Comparison of ENCODE assay signal across 8 cellular contexts in genomic region chr1:193406901-193407300, GRCh38.
A peak's percentile ranks its signal among the peaks of the same experiment; 100 is the strongest.
DNase-seq lines count a peak whose midpoint lies in the region; ATAC-seq and TF ChIP-seq lines count a peak whose summit lies in the region.

No MANE protein-coding gene starts in this region.

- peaks cover 12% of the 10 kb centered on the region for H3K36me3 Mint-ChIP-seq in activated naive CD8-positive, alpha-beta T cell treated with anti-CD3 and anti-CD28 coated beads, Interleukin-2, amount 10 ng/mL, durations not matched to agents 7 days and 5 days

- intact Hi-C loops in Right ventricle myocardium superior (cut with DNase I): loop anchor here (5.0 kb wide), 1 partner anchor 220 kb away; the partner anchor contains the start of gene B3GALT2
- intact Hi-C loops in Right ventricle myocardium inferior (cut with DNase I): loop anchor here (5.0 to 10.0 kb wide), 4 partner anchors 220 to 888 kb away; partner anchors contain the start of gene B3GALT2

- peaks cover 2% of the 10 kb centered on the region for H3K9me3 Mint-ChIP-seq in activated naive CD8-positive, alpha-beta T cell treated with anti-CD3 and anti-CD28 coated beads, Interleukin-2, amount 10 ng/mL, durations not matched to agents 7 days and 5 days
- H3K9me3 Mint-ChIP-seq in stimulated activated naive CD8-positive, alpha-beta T cell treated with anti-CD3 and anti-CD28 coated beads, Interleukin-15, amount 100 ng/mL, for 72 hours: no peaks in the 10 kb centered on the region

- POLR2A ChIA-PET in HEK293T (lab: Yijun Ruan, JAX): no interaction called here
- POLR2A ChIA-PET in activated naive CD8-positive, alpha-beta T cell treated with anti-CD3 and anti-CD28 coated beads, Interleukin-2, amount 10 ng/mL, durations not matched to agents 7 days and 5 days (lab: Charles Lee): no interaction called here

- ATAC-seq in Right ventricle myocardium superior (ENCODE audit: poor library complexity) (peak; percentile 45), Right ventricle myocardium inferior (no peak)
- ATAC-seq in activated naive CD8-positive, alpha-beta T cell treated with anti-CD3 and anti-CD28 coated beads, Interleukin-2, amount 10 ng/mL, durations not matched to agents 7 days and 5 days (ENCODE audit: low read depth): peak; percentile 54
- peak; percentile 46 for ATAC-seq in stimulated activated naive CD8-positive, alpha-beta T cell treated with anti-CD3 and anti-CD28 coated beads, Interleukin-15, amount 100 ng/mL, for 72 hours

- H3K27ac Mint-ChIP-seq in activated naive CD8-positive, alpha-beta T cell treated with anti-CD3 and anti-CD28 coated beads, Interleukin-2, amount 10 ng/mL, durations not matched to agents 7 days and 5 days: peak overlapping the region; percentile 7
- no peak overlapping the region for H3K27ac Mint-ChIP-seq in stimulated activated naive CD8-positive, alpha-beta T cell treated with anti-CD3 and anti-CD28 coated beads, Interleukin-15, amount 100 ng/mL, for 72 hours

- CTCF ChIA-PET in HEK293T (lab: Yijun Ruan, JAX): interaction anchor here (0.7 kb wide), 1 partner anchor 90 kb away, joined by 3 read pairs; no protein-coding TSS in a partner anchor

- H3K4me1 Mint-ChIP-seq in activated naive CD8-positive, alpha-beta T cell treated with anti-CD3 and anti-CD28 coated beads, Interleukin-2, amount 10 ng/mL, durations not matched to agents 7 days and 5 days: peaks cover 26% of the 10 kb centered on the region
- H3K4me1 Mint-ChIP-seq in stimulated activated naive CD8-positive, alpha-beta T cell treated with anti-CD3 and anti-CD28 coated beads, Interleukin-15, amount 100 ng/mL, for 72 hours: peaks cover 26% of the 10 kb centered on the region

- no peak for DNase-seq in Right ventricle myocardium superior
- DNase-seq in Right ventricle myocardium inferior (ENCODE audit: missing footprints): no peak
- peak; percentile 42 for DNase-seq in HEK293T (ENCODE audit: extremely low spot score)
- peak; percentile 38 for DNase-seq in NCI-H1694 (lab: John Stamatoyannopoulos, UW)
- no peak for DNase-seq in activated naive CD8-positive, alpha-beta T cell treated with anti-CD3 and anti-CD28 coated beads, Interleukin-2, amount 10 ng/mL, durations not matched to agents 7 days and 5 days
- DNase-seq in hepatic stellate cell (ENCODE audit: low spot score): peak; percentile 12
- no peak for DNase-seq in stimulated activated naive CD8-positive, alpha-beta T cell treated with anti-CD3 and anti-CD28 coated beads, Interleukin-15, amount 100 ng/mL, for 72 hours
- no peak for DNase-seq in GM19238 (ENCODE audit: insufficient read length, low spot score)

- no peak overlapping the region for H3K4me3 Mint-ChIP-seq in activated naive CD8-positive, alpha-beta T cell treated with anti-CD3 and anti-CD28 coated beads, Interleukin-2, amount 10 ng/mL, durations not matched to agents 7 days and 5 days
- peak overlapping the region in 1 of 2 donors; percentile 1 for H3K4me3 Mint-ChIP-seq in stimulated activated naive CD8-positive, alpha-beta T cell treated with anti-CD3 and anti-CD28 coated beads, Interleukin-15, amount 100 ng/mL, for 72 hours

- no peaks in the 10 kb centered on the region for H3K27me3 Mint-ChIP-seq in activated naive CD8-positive, alpha-beta T cell treated with anti-CD3 and anti-CD28 coated beads, Interleukin-2, amount 10 ng/mL, durations not matched to agents 7 days and 5 days
- H3K27me3 Mint-ChIP-seq in stimulated activated naive CD8-positive, alpha-beta T cell treated with anti-CD3 and anti-CD28 coated beads, Interleukin-15, amount 100 ng/mL, for 72 hours: no peaks in the 10 kb centered on the region

TF ChIP-seq in HEK293T, 16 proteins besides CTCF, POLR2A, EP300 and RAD21:
- TF ChIP-seq CTBP1 (IDR thresholded peaks at IDR 0.05; ENCODE audit: borderline replicate concordance) (no peak), LEF1 (IDR thresholded peaks at IDR 0.05; ENCODE audit: borderline replicate concordance) (no peak), HDGF (IDR thresholded peaks at IDR 0.05; ENCODE audit: borderline replicate concordance) (no peak), ELF4 (IDR thresholded peaks at IDR 0.05) (no peak), L3MBTL2 (conservative IDR thresholded peaks at IDR 0.05) (no peak), FOXK2 (IDR thresholded peaks at IDR 0.05) (no peak), PKNOX1 (IDR thresholded peaks at IDR 0.05) (no peak), BHLHE40 (IDR thresholded peaks at IDR 0.05; ENCODE audit: borderline replicate concordance) (no peak), FOXA1 (IDR thresholded peaks at IDR 0.05) (no peak), SP1 (IDR thresholded peaks at IDR 0.05) (no peak), ZNF384 (IDR thresholded peaks at IDR 0.05) (no peak), FOXM1 (IDR thresholded peaks at IDR 0.05; ENCODE audit: borderline replicate concordance) (no peak), SUZ12 (IDR thresholded peaks at IDR 0.05) (no peak), ARNT (IDR thresholded peaks at IDR 0.05) (no peak), TARDBP (IDR thresholded peaks at IDR 0.05) (no peak), NFRKB (IDR thresholded peaks at IDR 0.05) (no peak)

Comparison
In these comparisons a context has a peak if more than half of its experiments do, and no peak if none do; other contexts are left out.
1. DNase-seq: peak in HEK293T (single experiment), NCI-H1694 (single experiment) and hepatic stellate cell (single experiment); none in Right ventricle myocardium superior (single experiment), Right ventricle myocardium inferior (single experiment), activated naive CD8-positive, alpha-beta T cell treated with anti-CD3 and anti-CD28 coated beads, Interleukin-2, amount 10 ng/mL, durations not matched to agents 7 days and 5 days (single experiment), stimulated activated naive CD8-positive, alpha-beta T cell treated with anti-CD3 and anti-CD28 coated beads, Interleukin-15, amount 100 ng/mL, for 72 hours (0 of 2) and GM19238 (single experiment).